Comparison of ENCODE assay signal across 8 cellular contexts in genomic region chr10:114938818-114939193, GRCh38. TPM values are rescaled to one million over a fixed set of nuclear protein-coding genes. Genes with fewer than 3 reads are reported as not detected.
DNase-seq lines count a peak whose midpoint lies in the region; ATAC-seq and TF ChIP-seq lines count a peak whose summit lies in the region.

No MANE protein-coding gene starts in this region.

- peaks cover 3 to 8% of the 10 kb centered on the region in 2 donors for H3K4me1 ChIP-seq in ascending aorta
- peaks cover 20% of the 10 kb centered on the region for H3K4me1 ChIP-seq in lower lobe of right lung

- peak overlapping the region; percentile 96 for H3K27ac Mint-ChIP-seq in activated T-cell treated with anti-CD3 and anti-CD28 coated beads, Interleukin-2, amount 50 U/mL, for 72 hours
- peak overlapping the region; percentile 97 for H3K27ac Mint-ChIP-seq in type B pancreatic cell

- no peak for TF ChIP-seq CTCF in ascending aorta (IDR thresholded peaks at IDR 0.05)
- TF ChIP-seq CTCF in lower lobe of right lung (IDR thresholded peaks at IDR 0.05), result no peak
- no peak for TF ChIP-seq CTCF in type B pancreatic cell (conservative IDR thresholded peaks at IDR 0.05)

- no peak for DNase-seq in activated T-cell treated with anti-CD3 and anti-CD28 coated beads, Interleukin-2, amount 50 U/mL, for 72 hours
- no peak for DNase-seq in activated T-cell treated with anti-CD3 and anti-CD28 coated beads, Interleukin-2, amount 50 U/mL, for 48 hours
- DNase-seq in ascending aorta (ENCODE audit: low spot score in 2 of 2) (no peak), lower lobe of right lung (no peak), type B pancreatic cell (ENCODE audit: extremely low spot score, unreplicated experiment) (no peak), cerebellum (ENCODE audit: low spot score) (no peak)
- DNase-seq in activated CD4-positive, CD25-positive, alpha-beta regulatory T cell treated with anti-CD3 and anti-CD28 coated beads, Interleukin-2, amount 50 U/mL, for 72 hours, result no peak

- H3K27ac ChIP-seq in ascending aorta, result peak overlapping the region; percentile 76 to 81
- H3K27ac ChIP-seq in lower lobe of right lung, result peak overlapping the region; percentile 90

- H3K27me3 ChIP-seq in ascending aorta (no peaks in the 10 kb centered on the region), lower lobe of right lung (ENCODE audit: low read depth) (no peaks in the 10 kb centered on the region)

- H3K9me3 ChIP-seq in ascending aorta, result no peaks in the 10 kb centered on the region
- no peaks in the 10 kb centered on the region for H3K9me3 ChIP-seq in lower lobe of right lung

- intact Hi-C loops in ascending aorta (cut with DNase I), result loop anchor here (1.0 to 10.0 kb wide), 4 partner anchors 56 to 304 kb away; partner anchors contain the start of genes ATRNL1 and FHIP2A
- intact Hi-C loops in lower lobe of right lung (cut with DNase I), result no loop called here

- H3K36me3 ChIP-seq in ascending aorta, result peaks cover 9 to 17% of the 10 kb centered on the region in 2 donors
- peaks cover 25% of the 10 kb centered on the region for H3K36me3 ChIP-seq in lower lobe of right lung

- H3K9me3 Mint-ChIP-seq in activated T-cell treated with anti-CD3 and anti-CD28 coated beads, Interleukin-2, amount 50 U/mL, for 72 hours, result no peaks in the 10 kb centered on the region
- H3K9me3 Mint-ChIP-seq in type B pancreatic cell, result no peaks in the 10 kb centered on the region

- peaks cover 41% of the 10 kb centered on the region for H3K4me1 Mint-ChIP-seq in activated T-cell treated with anti-CD3 and anti-CD28 coated beads, Interleukin-2, amount 50 U/mL, for 72 hours (ENCODE audit: low read depth)
- H3K4me1 Mint-ChIP-seq in type B pancreatic cell (ENCODE audit: unreplicated experiment), result peaks cover 17% of the 10 kb centered on the region

- peak overlapping the region; percentile 88 to 97 for H3K4me3 ChIP-seq in ascending aorta
- peak overlapping the region; percentile 95 for H3K4me3 ChIP-seq in lower lobe of right lung

- no peak for ATAC-seq in activated T-cell treated with anti-CD3 and anti-CD28 coated beads, Interleukin-2, amount 50 U/mL, for 72 hours (replicated peaks in 1 of 2)
- ATAC-seq in lower lobe of right lung, result no peak
- ATAC-seq in GM21528 (IDR thresholded peaks at IDR 0.05; ENCODE audit: low FRiP score, unreplicated experiment), result no peak

- H3K27me3 Mint-ChIP-seq in activated T-cell treated with anti-CD3 and anti-CD28 coated beads, Interleukin-2, amount 50 U/mL, for 72 hours (ENCODE audit: low read depth), result no peaks in the 10 kb centered on the region
- H3K27me3 Mint-ChIP-seq in type B pancreatic cell, result no peaks in the 10 kb centered on the region

- peaks cover 7 to 8% of the 10 kb centered on the region in 2 donors for H3K36me3 Mint-ChIP-seq in activated T-cell treated with anti-CD3 and anti-CD28 coated beads, Interleukin-2, amount 50 U/mL, for 72 hours (ENCODE audit: insufficient read depth in 2 of 2)
- peaks cover 16% of the 10 kb centered on the region for H3K36me3 Mint-ChIP-seq in type B pancreatic cell

- peak overlapping the region; percentile 91 to 98 for H3K4me3 Mint-ChIP-seq in activated T-cell treated with anti-CD3 and anti-CD28 coated beads, Interleukin-2, amount 50 U/mL, for 72 hours
- H3K4me3 Mint-ChIP-seq in type B pancreatic cell, result peak overlapping the region; percentile 98

RNA-seq across cellular contexts. Expression of gene TRUB1, which starts 0.8 kb away (rescaled TPM):
- total RNA-seq in activated T-cell treated with anti-CD3 and anti-CD28 coated beads, Interleukin-2, amount 50 U/mL, for 72 hours, result 10 to 100 TPM; 13.1 to 14.2 TPM
- total RNA-seq in ascending aorta, result 5.4 TPM
- 13.1 TPM for total RNA-seq in lower lobe of right lung
- 19.3 and 22.0 TPM in 2 replicates for total RNA-seq in type B pancreatic cell (ENCODE audit: low replicate concordance)
- 33.4 TPM for total RNA-seq in cerebellum
